ENCODE assay signal across 8 cellular contexts in genomic region chr19:4811328-4812131, GRCh38. TPM values are rescaled to one million over a fixed set of nuclear protein-coding genes. Genes with fewer than 3 reads are reported as not detected.
A peak's percentile ranks its signal among the peaks of the same experiment; 100 is the strongest.
DNase-seq lines count a peak whose midpoint lies in the region; ATAC-seq and TF ChIP-seq lines count a peak whose summit lies in the region.

No MANE protein-coding gene starts in this region.

- POLR2A ChIA-PET in PC-9 (lab: Charles Lee; ENCODE audit: unreplicated experiment) = no interaction called here

- no peak overlapping the region for H3K23ac ChIP-seq in H9 (ENCODE audit: insufficient read length, low read depth, low read length)

- H4K20me1 ChIP-seq in BLaER1 (no peaks in the 10 kb centered on the region), H9 (ENCODE audit: control insufficient read depth, insufficient read depth, insufficient read length) (no peaks in the 10 kb centered on the region), PC-9 (ENCODE audit: insufficient read depth) (no peaks in the 10 kb centered on the region)

- H3K36me3 ChIP-seq in BLaER1 = peaks cover 8% of the 10 kb centered on the region
- H3K36me3 ChIP-seq in PC-9 (ENCODE audit: low read depth) = no peaks in the 10 kb centered on the region

- 0 out of 4 replicates have a peak, but pooled peaks cover 0 to 2% of the 10 kb centered on the region in 2 experiments for H3K4me1 Mint-ChIP-seq in H9
- peaks cover 21% of the 10 kb centered on the region for H3K4me1 Mint-ChIP-seq in activated T-cell treated with anti-CD3 and anti-CD28 coated beads, Interleukin-2, amount 50 U/mL, for 4 hours (ENCODE audit: low read depth)
- H3K4me1 Mint-ChIP-seq in neural crest cell = peaks cover 10% of the 10 kb centered on the region

- no peak overlapping the region for H3K14ac ChIP-seq in H9 (ENCODE audit: insufficient read depth, low read length)

- no peak overlapping the region for H3K4me3 Mint-ChIP-seq in H9
- H3K4me3 Mint-ChIP-seq in activated T-cell treated with anti-CD3 and anti-CD28 coated beads, Interleukin-2, amount 50 U/mL, for 4 hours = no peak overlapping the region
- H3K4me3 Mint-ChIP-seq in neural crest cell = no peak overlapping the region

- H3K18ac ChIP-seq in H9 (ENCODE audit: insufficient read length, low read depth, low read length) = no peak overlapping the region

- peaks cover 30% of the 10 kb centered on the region for H3F3A ChIP-seq in PC-9 (ENCODE audit: insufficient read depth, low read depth)

- H3K9me3 Mint-ChIP-seq in H9 (peaks cover 0 to 16% of the 10 kb centered on the region in 2 experiments; a peak in 3 of 5 replicates), neural crest cell (peaks cover 7% of the 10 kb centered on the region)
- no peaks in the 10 kb centered on the region for H3K9me3 Mint-ChIP-seq in activated T-cell treated with anti-CD3 and anti-CD28 coated beads, Interleukin-2, amount 50 U/mL, for 4 hours

- H3K4me1 ChIP-seq in BLaER1 (peaks cover 60% of the 10 kb centered on the region), H9 (ENCODE audit: insufficient read depth, low read length) (no peaks in the 10 kb centered on the region), PC-9 (replicated peaks; ENCODE audit: insufficient read depth) (no peaks in the 10 kb centered on the region)

- H3K9me3 ChIP-seq in BLaER1 (no peaks in the 10 kb centered on the region), H9 (ENCODE audit: control insufficient read depth, low read depth, low read length) (no peaks in the 10 kb centered on the region), PC-9 (ENCODE audit: insufficient read depth, low read depth) (no peaks in the 10 kb centered on the region)

- H3K27me3 ChIP-seq in BLaER1 (no peaks in the 10 kb centered on the region), H9 (ENCODE audit: insufficient read depth, low read length) (no peaks in the 10 kb centered on the region), PC-9 (ENCODE audit: insufficient read depth, low read depth) (no peaks in the 10 kb centered on the region)

- H3K9ac ChIP-seq in BLaER1 (no peak overlapping the region), H9 (ENCODE audit: extremely low read depth, insufficient read length, low read length) (no peak overlapping the region)

- H2BK20ac ChIP-seq in H9 (ENCODE audit: low read depth, low read length, poor library complexity, severe bottlenecking) = no peak overlapping the region

- peak overlapping the region; percentile 32; the same call in 1 of the 2 replicates for H3K4me2 ChIP-seq in BLaER1
- no peak overlapping the region for H3K4me2 ChIP-seq in H9 (ENCODE audit: insufficient read depth, insufficient read length, low read length)
- H3K4me2 ChIP-seq in PC-9 = no peak overlapping the region

- H3K27ac Mint-ChIP-seq in H9 (no peak overlapping the region), neural crest cell (ENCODE audit: unreplicated experiment) (no peak overlapping the region)

- H3K27me3 Mint-ChIP-seq in H9 (ENCODE audit: low read depth) = peaks cover 9% of the 10 kb centered on the region
- no peaks in the 10 kb centered on the region for H3K27me3 Mint-ChIP-seq in activated T-cell treated with anti-CD3 and anti-CD28 coated beads, Interleukin-2, amount 50 U/mL, for 4 hours (ENCODE audit: low read depth)
- H3K27me3 Mint-ChIP-seq in neural crest cell (ENCODE audit: low read depth) = no peaks in the 10 kb centered on the region

- H2AK5ac ChIP-seq in H9 (ENCODE audit: insufficient read length, low read length) = no peak overlapping the region

- H3K56ac ChIP-seq in H9 (ENCODE audit: insufficient read length, low read depth, low read length) = no peak overlapping the region

- no TSS peak for BruUV-seq in PC-9 (replicated peaks; lab: Mats Ljungman, UMichigan)

- H2AFZ ChIP-seq in H9 (ENCODE audit: low read length) (no peak overlapping the region), PC-9 (no peak overlapping the region)

- H4K5ac ChIP-seq in H9 (ENCODE audit: insufficient read length, low read depth, low read length) = no peak overlapping the region

- H3K4me3 ChIP-seq in BLaER1 = no peak overlapping the region
- no peak overlapping the region for H3K4me3 ChIP-seq in PC-9

- no peak overlapping the region for H2BK120ac ChIP-seq in H9 (ENCODE audit: low read depth, low read length, poor library complexity, severe bottlenecking)

- no peak overlapping the region for H4K8ac ChIP-seq in H9 (replicated peaks; ENCODE audit: insufficient read length, low read depth, low read length)

- peak; percentile 91 for DNase-seq in H9
- DNase-seq in PC-9 = peak in 1 of 2 experiments; percentile 75
- DNase-seq in activated T-cell treated with anti-CD3 and anti-CD28 coated beads, Interleukin-2, amount 50 U/mL, for 4 hours = peak; percentile 92
- DNase-seq in fibroblast of gingiva (ENCODE audit: low read depth) = peak; percentile 45
- DNase-seq in neural crest cell (ENCODE audit: low read depth, low spot score) = peak; percentile 96
- peak; percentile 19 for DNase-seq in stromal cell of bone marrow (ENCODE audit: low read depth)
- DNase-seq in pons (ENCODE audit: low spot score) = no peak

- H4K91ac ChIP-seq in H9 (ENCODE audit: insufficient read length, low read depth, low read length) = no peak overlapping the region

- no CpG with 5 or more reads among the region's 12 CpGs for WGBS in H9 (ENCODE audit: extremely low coverage, insufficient read length, low lambda C conversion rate)

- no peaks in the 10 kb centered on the region for H3K79me2 ChIP-seq in H9 (ENCODE audit: insufficient read depth, low read length)
- H3K79me2 ChIP-seq in PC-9 (ENCODE audit: low read depth) = no peaks in the 10 kb centered on the region

- no peak overlapping the region for H3K4ac ChIP-seq in H9 (ENCODE audit: low read depth, low read length)

- H2BK15ac ChIP-seq in H9 (ENCODE audit: low read depth, low read length) = no peak overlapping the region

- H3K27ac ChIP-seq in BLaER1 = no peak overlapping the region
- no peak overlapping the region for H3K27ac ChIP-seq in H9 (ENCODE audit: insufficient read length, low read depth, low read length)
- peak overlapping the region; percentile 98 for H3K27ac ChIP-seq in PC-9

- ATAC-seq in activated T-cell treated with anti-CD3 and anti-CD28 coated beads, Interleukin-2, amount 50 U/mL, for 4 hours = peak; percentile 65 to 78

- no peaks in the 10 kb centered on the region for H3K9me2 ChIP-seq in PC-9 (ENCODE audit: insufficient read depth)

- CTCF ChIA-PET in PC-9 (lab: Charles Lee) = interaction anchor here (0.6 to 1.9 kb wide), 3 partner anchors 20 to 146 kb away, joined by 6 to 9 read pairs (median 7); partner anchors contain the start of gene FEM1A

- TF ChIP-seq CTCF in H9 (conservative IDR thresholded peaks at IDR 0.05) (peak; percentile 92), PC-9 (conservative IDR thresholded peaks at IDR 0.05) (peak; percentile 76), neural crest cell (conservative IDR thresholded peaks at IDR 0.05) (peak; percentile 85)

- H2BK12ac ChIP-seq in H9 (ENCODE audit: insufficient read length, low read depth, low read length) = no peak overlapping the region

- no peaks in the 10 kb centered on the region for H3K79me1 ChIP-seq in H9 (ENCODE audit: insufficient read depth, low read depth, low read length, poor library complexity, severe bottlenecking)

- H2BK5ac ChIP-seq in H9 (ENCODE audit: insufficient read length, low read length) = no peak overlapping the region

- no peaks in the 10 kb centered on the region for H3K23me2 ChIP-seq in H9 (ENCODE audit: insufficient read length, low read depth, low read length, poor library complexity, severe bottlenecking)

- intact Hi-C loops in PC-9 (cut with micrococcal nuclease; ENCODE audit: unreplicated experiment) = loop anchor here (2.0 kb wide), 1 partner anchor 55 kb away; the partner anchor contains the start of gene PLIN3

- H3K36me3 Mint-ChIP-seq in H9 (ENCODE audit: insufficient read depth in 1 of 3, low read depth in 3 of 3) (peaks cover 0 to under 1% (median 0%) of the 10 kb centered on the region in 3 experiments; a peak in 1 of 7 replicates), neural crest cell (ENCODE audit: low read depth) (no peaks in the 10 kb centered on the region)
- peaks cover under 1% of the 10 kb centered on the region for H3K36me3 Mint-ChIP-seq in activated T-cell treated with anti-CD3 and anti-CD28 coated beads, Interleukin-2, amount 50 U/mL, for 4 hours (ENCODE audit: insufficient read depth)

- H3T11ph ChIP-seq in H9 (ENCODE audit: low read length) = no peak overlapping the region

RNA-seq across cellular contexts. Expression of gene TICAM1, which starts 20.0 kb away (rescaled TPM):
- total RNA-seq in H9 (2021) (0.48 and 0.57 TPM in 2 replicates), PC-9 (2021) (9.9 and 12.7 TPM in 2 replicates), neural crest cell (0.72 and 0.96 TPM in 2 replicates)
- total RNA-seq in activated T-cell treated with anti-CD3 and anti-CD28 coated beads, Interleukin-2, amount 50 U/mL, for 4 hours = 10 to 100 TPM; 31.4 to 41.2 (median 34.3) TPM

RNA-seq across cellular contexts. Expression of gene FEM1A, which starts 20.0 kb away (rescaled TPM):
- 20.0 and 21.0 TPM in 2 replicates for total RNA-seq in H9 (2021)
- total RNA-seq in PC-9 (2021) = 6.5 and 7.0 TPM in 2 replicates
- total RNA-seq in activated T-cell treated with anti-CD3 and anti-CD28 coated beads, Interleukin-2, amount 50 U/mL, for 4 hours = 10 to 100 TPM; 31.8 to 35.8 (median 34.7) TPM
- 16.9 and 17.3 TPM in 2 replicates for total RNA-seq in neural crest cell

RNA-seq across cellular contexts. Expression of gene PLIN3, which starts 55.9 kb away (rescaled TPM):
- total RNA-seq in H9 (2021) (61.8 and 63.7 TPM in 2 replicates), PC-9 (2021) (95.9 and 104 TPM in 2 replicates), neural crest cell (40.3 and 42.4 TPM in 2 replicates)
- total RNA-seq in activated T-cell treated with anti-CD3 and anti-CD28 coated beads, Interleukin-2, amount 50 U/mL, for 4 hours = 10 to 100 TPM; 15.8 to 20.6 (median 19.8) TPM
